ENCODE assay signal across 9 cellular contexts in genomic region chr14:29928342-29928640, GRCh38. TPM values are rescaled to one million over a fixed set of nuclear protein-coding genes. Genes with fewer than 3 reads are reported as not detected.
A peak's percentile ranks its signal among the peaks of the same experiment; 100 is the strongest.
DNase-seq lines count a peak whose midpoint lies in the region; ATAC-seq, FAIRE-seq and TF ChIP-seq lines count a peak whose summit lies in the region.
"Had no signal": no experiment of that assay in that cellular context is flagged by ENCODE, and none has a peak within 500 bp of the region (broad histone marks: within the 10 kb centered on the region; RNA-seq: fewer than 3 reads in every experiment).

No MANE protein-coding gene starts in this region.

- DNase-seq in astrocyte (ENCODE audit: low read depth) (no peak), keratinocyte (ENCODE audit: low read depth, low spot score) (no peak), smooth muscle cell (lab: John Stamatoyannopoulos, UW; ENCODE audit: unreplicated experiment) (no peak), kidney tubule cell (ENCODE audit: low spot score) (no peak)
- DNase-seq in activated CD4-positive, alpha-beta T cell treated with anti-CD3 and anti-CD28 coated beads, Interleukin-2, amount 50 U/mL, for 48 hours, result no peak
- no peak for DNase-seq in activated naive CD4-positive, alpha-beta T cell treated with anti-CD3 and anti-CD28 coated beads, Interleukin-2, amount 50 U/mL, for 72 hours (ENCODE audit: low spot score in 2 of 2)
- no peak for DNase-seq in effector CD8-positive, alpha-beta T cell (lab: John Stamatoyannopoulos, UW)

- H3K27me3 Mint-ChIP-seq in astrocyte (ENCODE audit: low read depth, unreplicated experiment), result no peaks in the 10 kb centered on the region

- H3K4me1 ChIP-seq in astrocyte (ENCODE audit: insufficient read depth, low read length) (peaks cover 23% of the 10 kb centered on the region), keratinocyte (ENCODE audit: control insufficient read depth, extremely low read depth, insufficient read depth, low read length) (peaks cover 6% of the 10 kb centered on the region), smooth muscle cell (ENCODE audit: low read depth) (peaks cover 19% of the 10 kb centered on the region)

- peaks cover 28% of the 10 kb centered on the region for H3K4me1 Mint-ChIP-seq in astrocyte (ENCODE audit: low read depth, unreplicated experiment)

- WGBS in smooth muscle cell (ENCODE audit: low lambda C conversion rate), result 32% methylated on average over 8 of the region's 8 CpGs

- no peaks in the 10 kb centered on the region for H3K9me3 Mint-ChIP-seq in astrocyte (ENCODE audit: unreplicated experiment)
- peaks cover 0 to 5% of the 10 kb centered on the region in 2 donors for H3K9me3 Mint-ChIP-seq in activated naive CD4-positive, alpha-beta T cell treated with anti-CD3 and anti-CD28 coated beads, Interleukin-2, amount 50 U/mL, for 72 hours

- peaks cover 22% of the 10 kb centered on the region for H4K20me1 ChIP-seq in astrocyte (ENCODE audit: insufficient read depth, low read length)
- H4K20me1 ChIP-seq in keratinocyte (ENCODE audit: control insufficient read depth, extremely low read depth, insufficient read depth, low read length), result no peaks in the 10 kb centered on the region
- peaks cover 27% of the 10 kb centered on the region for H4K20me1 ChIP-seq in smooth muscle cell (ENCODE audit: low read depth)

- no peak overlapping the region for H3K9ac ChIP-seq in astrocyte (ENCODE audit: low read length)
- no peak overlapping the region for H3K9ac ChIP-seq in keratinocyte (ENCODE audit: control insufficient read depth, extremely low read depth, insufficient read depth, low read length)
- H3K9ac ChIP-seq in smooth muscle cell (ENCODE audit: low read depth), result no peak overlapping the region

- H3K36me3 ChIP-seq in astrocyte (ENCODE audit: insufficient read depth, low read length) (no peaks in the 10 kb centered on the region), keratinocyte (ENCODE audit: control insufficient read depth in 2 of 2, extremely low read depth in 1 of 2, insufficient read depth in 2 of 2, low read length in 2 of 2) (no peaks in the 10 kb centered on the region), smooth muscle cell (ENCODE audit: low read depth) (no peaks in the 10 kb centered on the region)

- H3K36me3 Mint-ChIP-seq in astrocyte (ENCODE audit: low read depth, unreplicated experiment), result no peaks in the 10 kb centered on the region
- H3K36me3 Mint-ChIP-seq in activated naive CD4-positive, alpha-beta T cell treated with anti-CD3 and anti-CD28 coated beads, Interleukin-2, amount 50 U/mL, for 72 hours, result peaks cover 8 to 14% of the 10 kb centered on the region in 2 donors

- H3K27me3 ChIP-seq in astrocyte (ENCODE audit: insufficient read depth, low read length) (no peaks in the 10 kb centered on the region), keratinocyte (ENCODE audit: control insufficient read depth, extremely low read depth, insufficient read depth, low read length) (peaks cover 12% of the 10 kb centered on the region), smooth muscle cell (ENCODE audit: low read depth) (no peaks in the 10 kb centered on the region)

- H3K27ac Mint-ChIP-seq in astrocyte (ENCODE audit: unreplicated experiment), result no peak overlapping the region
- H3K27ac Mint-ChIP-seq in activated naive CD4-positive, alpha-beta T cell treated with anti-CD3 and anti-CD28 coated beads, Interleukin-2, amount 50 U/mL, for 72 hours, result no peak overlapping the region

- peaks cover 21% of the 10 kb centered on the region for H3F3A ChIP-seq in smooth muscle cell (ENCODE audit: low read depth)

- dilution Hi-C loops in keratinocyte (cut with MboI; ENCODE audit: extremely low pct_ligation_motif_present, low sequenced_read_pairs), result no loop called here

- no peaks in the 10 kb centered on the region for H3K9me3 ChIP-seq in astrocyte (ENCODE audit: insufficient read depth, low read depth, low read length)
- H3K9me3 ChIP-seq in keratinocyte (ENCODE audit: control insufficient read depth, low read depth, low read length), result no peaks in the 10 kb centered on the region
- no peaks in the 10 kb centered on the region for H3K9me3 ChIP-seq in smooth muscle cell (replicated peaks; ENCODE audit: low read depth)

- peak overlapping the region; percentile 100 for H3K4me2 ChIP-seq in astrocyte (ENCODE audit: low read length)
- peak overlapping the region; percentile 17 for H3K4me2 ChIP-seq in keratinocyte (ENCODE audit: control insufficient read depth, extremely low read depth, insufficient read depth, low read depth, low read length)
- peak overlapping the region; percentile 97 for H3K4me2 ChIP-seq in smooth muscle cell

- peak overlapping the region; percentile 76 for H3K4me3 Mint-ChIP-seq in astrocyte (ENCODE audit: unreplicated experiment)

- peak overlapping the region; percentile 50 for H3K4me3 ChIP-seq in astrocyte (ENCODE audit: insufficient read depth, low read depth, low read length)
- no peak overlapping the region for H3K4me3 ChIP-seq in keratinocyte (ENCODE audit: control insufficient read depth in 2 of 3, extremely low read depth in 1 of 3, insufficient read depth in 2 of 3, low read depth in 1 of 3, low read length in 3 of 3)
- H3K4me3 ChIP-seq in smooth muscle cell, result peak overlapping the region; percentile 87

- FAIRE-seq in astrocyte (lab: Jason Lieb, UNC), result no peak
- no peak for FAIRE-seq in keratinocyte (lab: Jason Lieb, UNC)

- H3K27ac ChIP-seq in astrocyte (ENCODE audit: low read depth, low read length) (no peak overlapping the region), keratinocyte (ENCODE audit: control insufficient read depth, insufficient read depth, low read length) (no peak overlapping the region), smooth muscle cell (ENCODE audit: low read depth) (no peak overlapping the region)
- H3K27ac ChIP-seq: PC-9 had no signal

- H2AFZ ChIP-seq in astrocyte (ENCODE audit: low read depth, low read length), result peak overlapping the region; percentile 84
- H2AFZ ChIP-seq in keratinocyte (ENCODE audit: control insufficient read depth, low read length), result no peak overlapping the region
- H2AFZ ChIP-seq in smooth muscle cell (ENCODE audit: low read depth), result peak overlapping the region; percentile 94
- H2AFZ ChIP-seq: PC-9 had no signal

- peak; percentile 2 for ATAC-seq in GM21723 (IDR thresholded peaks at IDR 0.05; ENCODE audit: unreplicated experiment)
- no peak for ATAC-seq in activated naive CD4-positive, alpha-beta T cell treated with anti-CD3 and anti-CD28 coated beads, Interleukin-2, amount 50 U/mL, for 72 hours

- TF ChIP-seq CTCF in astrocyte (IDR thresholded peaks at IDR 0.05; ENCODE audit: insufficient read depth, low read depth, low read length) (no peak), keratinocyte (optimal IDR thresholded peaks at IDR 0.05 in 1 of 3, IDR thresholded peaks at IDR 0.05 in 1 of 3, conservative IDR thresholded peaks at IDR 0.05 in 1 of 3; ENCODE audit: extremely low read depth in 1 of 3, insufficient read depth in 2 of 3, low read length in 3 of 3) (no peak), smooth muscle cell (IDR thresholded peaks at IDR 0.05; ENCODE audit: borderline replicate concordance, insufficient read depth, poor library complexity, severe bottlenecking) (no peak)

- H3K9me1 ChIP-seq in keratinocyte (ENCODE audit: control insufficient read depth, extremely low read depth, insufficient read depth, low read length), result no peaks in the 10 kb centered on the region

- peaks cover 26% of the 10 kb centered on the region for H3K79me2 ChIP-seq in astrocyte (ENCODE audit: insufficient read depth, low read length)
- H3K79me2 ChIP-seq in keratinocyte (ENCODE audit: control insufficient read depth, insufficient read depth, low read length), result no peaks in the 10 kb centered on the region
- H3K79me2 ChIP-seq in smooth muscle cell (ENCODE audit: low read depth), result peaks cover 16% of the 10 kb centered on the region

RNA-seq across cellular contexts. Expression of gene PRKD1, which starts 0.6 kb away (rescaled TPM):
- total RNA-seq in astrocyte (5.9 and 6.7 TPM in 2 replicates), smooth muscle cell (4.8 and 7.2 TPM in 2 replicates)
- polyA plus RNA-seq in keratinocyte (0.32 to 0.49 TPM (median 0.45 TPM) in 3 replicates), smooth muscle cell (3.7 and 5.6 TPM in 2 replicates)
- not detected for polyA plus RNA-seq in keratinocyte (2011; ENCODE audit: low read depth)
- 0.31 and 0.39 TPM in 2 replicates for polyA plus RNA-seq in keratinocyte (2011; cell fraction: cytosol; rRNA removed)
- 0.45 and 0.57 TPM in 2 replicates for polyA plus RNA-seq in keratinocyte (2011; cell fraction: nucleus; rRNA removed)
- 0.04 and 0.30 TPM in 2 replicates for polyA plus RNA-seq in keratinocyte (2012; ENCODE audit: low replicate concordance)
- 0.26 to 3.9 TPM in 2 of 3 replicates, not detected in the other for polyA minus RNA-seq in keratinocyte
- polyA minus RNA-seq in keratinocyte (2011; cell fraction: cytosol; rRNA and poly(A)+ RNA removed), result 0.77 TPM
- polyA minus RNA-seq in keratinocyte (2011; cell fraction: nucleus; rRNA and poly(A)+ RNA removed), result 0.85 and 1.3 TPM in 2 replicates
- total RNA-seq in activated naive CD4-positive, alpha-beta T cell treated with anti-CD3 and anti-CD28 coated beads, Interleukin-2, amount 50 U/mL, for 72 hours, result not detected

Comparison
In these comparisons a context has a peak if more than half of its experiments do, and no peak if none do; other contexts are left out.
1. H3K4me2 ChIP-seq: peak in every context shown above with its lines; median percentile 100 in astrocyte; 97 in smooth muscle cell; 17 in keratinocyte.
2. H3K4me3 ChIP-seq: peak in astrocyte (single experiment) and smooth muscle cell (single experiment); none in keratinocyte (0 of 3).